In the genomic region with DNA sequence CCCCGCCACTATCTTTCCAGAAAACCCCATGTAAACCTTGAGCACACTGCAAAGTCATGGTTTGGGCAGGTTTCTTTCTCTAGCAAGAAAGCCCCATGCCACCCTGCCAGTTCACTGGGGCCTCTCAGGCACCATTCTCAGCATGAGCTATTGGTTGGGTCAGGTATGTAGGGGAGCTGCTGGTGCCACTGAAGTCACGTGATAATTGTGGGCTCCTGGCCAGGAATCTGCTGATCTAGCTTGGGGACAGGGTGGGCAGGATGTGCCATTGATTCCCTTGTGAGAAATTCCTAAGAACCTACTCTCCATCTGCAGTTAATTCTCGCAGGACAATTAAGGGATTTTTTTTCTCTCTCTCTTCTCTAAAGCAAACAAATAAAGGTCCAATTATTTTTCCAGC, we compare ENCODE assay signal across 17 cellular contexts. TPM values are rescaled to one million over a fixed set of nuclear protein-coding genes. Genes with fewer than 3 reads are reported as not detected.
DNase-seq lines count a peak whose midpoint lies in the region; TF ChIP-seq lines count a peak whose summit lies in the region.
"Had no signal": no experiment of that assay in that cellular context is flagged by ENCODE, and none has a peak within 500 bp of the region (broad histone marks: within the 10 kb centered on the region; RNA-seq: fewer than 3 reads in every experiment).

No MANE protein-coding gene starts in this region.

- no peaks in the 10 kb centered on the region for H3K4me1 ChIP-seq in mesendoderm (ENCODE audit: control insufficient read depth, low read depth, low read length)
- H3K4me1 ChIP-seq: BE2C had no signal

- no peak overlapping the region for H3K4me2 ChIP-seq in mesendoderm (ENCODE audit: low read length)
- H3K4me2 ChIP-seq: KMS-11 had no signal

- no peak overlapping the region for H2BK120ac ChIP-seq in mesendoderm (ENCODE audit: low read depth, low read length)

- no peak overlapping the region for H3K23ac ChIP-seq in mesendoderm (ENCODE audit: low read length)

- H3K4me1 Mint-ChIP-seq in endothelial cell (ENCODE audit: unreplicated experiment): peaks cover 9% of the 10 kb centered on the region
- H3K4me1 Mint-ChIP-seq: CD4-positive, alpha-beta memory T cell; T-cell had no signal

- H3K56ac ChIP-seq in mesendoderm (ENCODE audit: low read length): no peak overlapping the region

- H3K27me3 ChIP-seq in mesendoderm (ENCODE audit: insufficient read depth, low read length, poor library complexity): no peaks in the 10 kb centered on the region
- H3K27me3 ChIP-seq: BE2C, MG63 had no signal

- no peak overlapping the region for H4K8ac ChIP-seq in mesendoderm (ENCODE audit: low read depth, low read length)

- H3K9me3 Mint-ChIP-seq in endothelial cell (ENCODE audit: unreplicated experiment): no peaks in the 10 kb centered on the region

- H3K79me2 ChIP-seq in mesendoderm (ENCODE audit: control insufficient read depth, insufficient read depth, low read length): no peaks in the 10 kb centered on the region

- TF ChIP-seq CTCF in endothelial cell (IDR thresholded peaks at IDR 0.05; ENCODE audit: unreplicated experiment): no peak

- H2BK5ac ChIP-seq in mesendoderm (ENCODE audit: low read length): no peak overlapping the region

- no peaks in the 10 kb centered on the region for H3K36me3 Mint-ChIP-seq in endothelial cell (ENCODE audit: low read depth, unreplicated experiment)
- H3K36me3 Mint-ChIP-seq: CD4-positive, alpha-beta memory T cell; T-cell had no signal

- peak overlapping the region; percentile 3 for H3K18ac ChIP-seq in mesendoderm (ENCODE audit: low read length)

- WGBS in mesendoderm (ENCODE audit: extremely low coverage, insufficient coverage, low lambda C conversion rate): no CpG with 5 or more reads among the region's 3 CpGs

- H4K5ac ChIP-seq in mesendoderm (ENCODE audit: low read length): no peak overlapping the region

- H3K27ac Mint-ChIP-seq in endothelial cell (ENCODE audit: unreplicated experiment): no peak overlapping the region
- H3K27ac Mint-ChIP-seq: CD4-positive, alpha-beta memory T cell; T-cell had no signal

- no peak overlapping the region for H2AK5ac ChIP-seq in mesendoderm (ENCODE audit: low read length)

- no peak overlapping the region for H3K4me3 Mint-ChIP-seq in endothelial cell (ENCODE audit: unreplicated experiment)
- H3K4me3 Mint-ChIP-seq: CD4-positive, alpha-beta memory T cell; T-cell had no signal

- no peak overlapping the region for H3K4me3 ChIP-seq in mesendoderm (ENCODE audit: low read length)
- H3K4me3 ChIP-seq: MG63 had no signal

- no peaks in the 10 kb centered on the region for H3K36me3 ChIP-seq in mesendoderm (ENCODE audit: control insufficient read depth, insufficient read depth, low read length)
- H3K36me3 ChIP-seq: BE2C, MG63 had no signal

- no peak overlapping the region for H3K4ac ChIP-seq in mesendoderm (ENCODE audit: low read depth, low read length)

- H3K27ac ChIP-seq in mesendoderm (ENCODE audit: low read depth, low read length): no peak overlapping the region
- H3K27ac ChIP-seq: HL-60, KMS-11 had no signal

- H3K79me1 ChIP-seq in mesendoderm (ENCODE audit: low read length): no peaks in the 10 kb centered on the region

- DNase-seq in A172 (ENCODE audit: low spot score) (peak; percentile 59), D341Med (ENCODE audit: low spot score) (peak; percentile 54), NCI-H69 (lab: John Stamatoyannopoulos, UW) (peak; percentile 7), mesendoderm (peak; percentile 47), NCI-H1105 (lab: John Stamatoyannopoulos, UW) (no peak), endothelial cell (ENCODE audit: low spot score) (no peak)
- DNase-seq in activated naive CD4-positive, alpha-beta T cell (lab: John Stamatoyannopoulos, UW): no peak
- DNase-seq: BE2C; CD4-positive, alpha-beta memory T cell; DMS 273 treated with DMSO at 0.1 percent for 48 hours; MG63; NCI-H1092 treated with DMSO at 0.1 percent for 48 hours; NCI-H1694 treated with DMSO at 0.1 percent for 48 hours; NCI-H524 treated with DMSO at 0.1 percent for 48 hours; T-cell had no signal

- no peaks in the 10 kb centered on the region for H3K27me3 Mint-ChIP-seq in endothelial cell (ENCODE audit: unreplicated experiment)
- H3K27me3 Mint-ChIP-seq: T-cell had no signal

- no peak overlapping the region for H3K9ac ChIP-seq in mesendoderm (ENCODE audit: low read length)
- H3K9ac ChIP-seq: KMS-11 had no signal

- H2BK15ac ChIP-seq in mesendoderm (replicated peaks; ENCODE audit: low read depth): no peak overlapping the region

RNA-seq across cellular contexts. Expression of gene HNMT, which starts 26.5 kb away (rescaled TPM):
- total RNA-seq in A172 (2014; rRNA removed; shearing (Covaris generic)): 22.6 and 32.8 TPM in 2 replicates
- polyA plus RNA-seq in mesendoderm (2013, experiment 1 of 2): 7.8 TPM
- polyA plus RNA-seq in mesendoderm (2013, experiment 2 of 2): 8.8 TPM
- total RNA-seq in endothelial cell (ENCODE audit: unreplicated experiment): 4.6 TPM
- polyA plus RNA-seq: CD4-positive, alpha-beta memory T cell had no signal

Comparison
In these comparisons a context has a peak if more than half of its experiments do, and no peak if none do; other contexts are left out.
1. DNase-seq: peak in A172 (single experiment), D341Med (single experiment), NCI-H69 (single experiment) and mesendoderm (single experiment); none in activated naive CD4-positive, alpha-beta T cell (0 of 4), NCI-H1105 (single experiment) and endothelial cell (single experiment).